24 cellular contexts compared by ENCODE assay signal in the genomic region with DNA sequence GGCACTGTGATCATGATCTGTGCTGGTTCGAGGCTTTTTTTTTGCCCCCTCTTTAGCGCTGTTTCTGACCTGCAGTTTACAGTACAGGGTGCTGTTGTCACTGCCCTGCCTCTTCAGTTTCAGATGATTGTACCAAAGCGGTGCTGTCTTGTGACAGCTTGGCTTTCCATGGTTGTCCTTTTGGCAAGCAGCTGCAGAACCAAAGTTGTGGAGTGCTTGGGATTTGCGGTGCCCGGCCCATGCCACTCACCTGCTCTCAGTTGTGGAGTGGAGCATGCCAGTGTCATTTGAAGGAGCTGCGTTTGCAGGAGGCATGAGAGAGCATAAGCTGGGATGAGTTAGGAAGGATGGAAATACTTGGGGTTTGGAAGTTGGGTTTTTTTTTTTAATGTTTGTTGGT.
"Had no signal": no experiment of that assay in that cellular context is flagged by ENCODE, and none has a peak within 500 bp of the region (broad histone marks: within the 10 kb centered on the region; RNA-seq: fewer than 3 reads in every experiment).

No MANE protein-coding gene starts in this region.

- H3K4me1 Mint-ChIP-seq: nephron had no signal

- H3K9me3 ChIP-seq: SK-N-SH, spleen, thoracic aorta, upper lobe of right lung had no signal

- H3K27me3 Mint-ChIP-seq: activated B cell treated with CpG ODN at 0.5 μM for 24 hours; activated naive CD8-positive, alpha-beta T cell treated with anti-CD3 and anti-CD28 coated beads, Interleukin-2, amount 50 U/mL, for 24 hours; dendritic cell treated with granulocyte-macrophage colony-stimulating factor and Interleukin-4, amounts not matched to agents 40 ng/mL and 50 ng/mL, for 4 days had no signal

- H3K9me3 Mint-ChIP-seq: activated B cell treated with CpG ODN at 0.5 μM for 24 hours; activated naive CD4-positive, alpha-beta T cell treated with anti-CD3 and anti-CD28 coated beads for 36 hours; activated naive CD8-positive, alpha-beta T cell treated with anti-CD3 and anti-CD28 coated beads, Interleukin-2, amount 50 U/mL, for 24 hours; activated T-cell treated with anti-CD3 and anti-CD28 coated beads, Interleukin-2, amount 50 U/mL, for 72 hours; brain; dendritic cell treated with granulocyte-macrophage colony-stimulating factor and Interleukin-4, amounts not matched to agents 40 ng/mL and 50 ng/mL, for 4 days; nephron had no signal

- H3K27me3 ChIP-seq: spleen, upper lobe of right lung had no signal

- H3K27ac ChIP-seq: spleen, thoracic aorta, upper lobe of right lung had no signal

- H3K36me3 ChIP-seq: thoracic aorta, upper lobe of right lung had no signal

- DNase-seq: activated B cell treated with CpG ODN at 0.5 μM for 24 hours; activated CD4-positive, alpha-beta T cell treated with anti-CD3 and anti-CD28 coated beads for 4 hours; activated CD4-positive, alpha-beta T cell treated with anti-CD3 and anti-CD28 coated beads, Interleukin-2, amount 50 U/mL, for 48 hours; activated effector memory CD4-positive, alpha-beta T cell treated with Interleukin-2 at 50 U/mL for 16 hours; activated naive CD4-positive, alpha-beta T cell treated with anti-CD3 and anti-CD28 coated beads for 36 hours; activated naive CD8-positive, alpha-beta T cell treated with anti-CD3 and anti-CD28 coated beads, Interleukin-2, amount 50 U/mL, for 24 hours; activated T-cell treated with anti-CD3 and anti-CD28 coated beads, Interleukin-2, amount 50 U/mL, for 72 hours; caudate nucleus; effector CD8-positive, alpha-beta T cell; erythroblast; foreskin fibroblast; hippocampal formation; kidney glomerular epithelial cell; occipital lobe; SK-N-SH; spleen; stimulated activated CD4-positive, alpha-beta T cell treated with anti-CD3 and anti-CD28 coated beads, Interleukin-4, amount 100 ng/mL, for 1 hour; stimulated activated naive CD4-positive, alpha-beta T cell treated with Interleukin-2 at 50 U/mL for 16 hours; T-helper 9 cell; upper lobe of right lung had no signal

- H3K4me3 ChIP-seq: spleen, thoracic aorta, upper lobe of right lung had no signal

- H3K4me3 Mint-ChIP-seq: activated B cell treated with CpG ODN at 0.5 μM for 24 hours; activated naive CD4-positive, alpha-beta T cell treated with anti-CD3 and anti-CD28 coated beads for 36 hours; activated naive CD8-positive, alpha-beta T cell treated with anti-CD3 and anti-CD28 coated beads, Interleukin-2, amount 50 U/mL, for 24 hours; activated T-cell treated with anti-CD3 and anti-CD28 coated beads, Interleukin-2, amount 50 U/mL, for 72 hours; brain; dendritic cell treated with granulocyte-macrophage colony-stimulating factor and Interleukin-4, amounts not matched to agents 40 ng/mL and 50 ng/mL, for 4 days; nephron had no signal

- ATAC-seq: activated naive CD8-positive, alpha-beta T cell treated with anti-CD3 and anti-CD28 coated beads, Interleukin-2, amount 50 U/mL, for 24 hours; activated T-cell treated with anti-CD3 and anti-CD28 coated beads, Interleukin-2, amount 50 U/mL, for 72 hours; upper lobe of right lung had no signal

- H3K27ac Mint-ChIP-seq: activated B cell treated with CpG ODN at 0.5 μM for 24 hours; activated naive CD4-positive, alpha-beta T cell treated with anti-CD3 and anti-CD28 coated beads for 36 hours; activated naive CD8-positive, alpha-beta T cell treated with anti-CD3 and anti-CD28 coated beads, Interleukin-2, amount 50 U/mL, for 24 hours; activated T-cell treated with anti-CD3 and anti-CD28 coated beads, Interleukin-2, amount 50 U/mL, for 72 hours; brain; dendritic cell treated with granulocyte-macrophage colony-stimulating factor and Interleukin-4, amounts not matched to agents 40 ng/mL and 50 ng/mL, for 4 days; nephron had no signal

- H3K4me1 ChIP-seq: upper lobe of right lung had no signal
